ENCODE assay signal across 15 cellular contexts in genomic region chr14:21796912-21797311, GRCh38.
A peak's percentile ranks its signal among the peaks of the same experiment; 100 is the strongest.
DNase-seq lines count a peak whose midpoint lies in the region; ATAC-seq and TF ChIP-seq lines count a peak whose summit lies in the region.
"Had no signal": no experiment of that assay in that cellular context is flagged by ENCODE, and none has a peak within 500 bp of the region (broad histone marks: within the 10 kb centered on the region; RNA-seq: fewer than 3 reads in every experiment).

No MANE protein-coding gene starts in this region.

- H3K27ac ChIP-seq in OCI-LY7 (ENCODE audit: low read depth, low read length, poor library complexity, severe bottlenecking) = no peak overlapping the region
- no peak overlapping the region for H3K27ac ChIP-seq in endodermal cell (ENCODE audit: low read depth, low read length)
- H3K27ac ChIP-seq: ascending aorta, BLaER1, psoas muscle had no signal

- no peaks in the 10 kb centered on the region for H3K36me3 Mint-ChIP-seq in endodermal cell (ENCODE audit: low read depth)
- H3K36me3 Mint-ChIP-seq: mesothelial cell of epicardium had no signal

- intact Hi-C loops in OCI-LY7 (cut with micrococcal nuclease; ENCODE audit: unreplicated experiment) = no loop called here

- H3K4me3 ChIP-seq in OCI-LY7 (ENCODE audit: low read depth, low read length, poor library complexity, severe bottlenecking) = no peak overlapping the region
- H3K4me3 ChIP-seq in endodermal cell (ENCODE audit: low read length) = no peak overlapping the region
- H3K4me3 ChIP-seq: ascending aorta, BLaER1, psoas muscle had no signal

- H3K9me3 Mint-ChIP-seq in endodermal cell = peaks cover 11% of the 10 kb centered on the region

- BruUV-seq in OCI-LY7 (replicated peaks; lab: Mats Ljungman, UMichigan) = no TSS peak

- no peak overlapping the region for H3K9ac ChIP-seq in endodermal cell (ENCODE audit: extremely low read depth, low read length, poor library complexity, severe bottlenecking)
- H3K9ac ChIP-seq: BLaER1 had no signal

- no peaks in the 10 kb centered on the region for H4K20me1 ChIP-seq in OCI-LY7 (ENCODE audit: insufficient read depth, low read length)
- H4K20me1 ChIP-seq: BLaER1 had no signal

- H3K4me1 ChIP-seq in OCI-LY7 (ENCODE audit: insufficient read depth, low read length, poor library complexity, severe bottlenecking) (no peaks in the 10 kb centered on the region), endodermal cell (ENCODE audit: control insufficient read depth, insufficient read depth, low read length) (peaks cover 4% of the 10 kb centered on the region)
- H3K4me1 ChIP-seq: ascending aorta, BLaER1, psoas muscle had no signal

- peaks cover 3% of the 10 kb centered on the region for H3K27me3 Mint-ChIP-seq in endodermal cell (ENCODE audit: insufficient read depth)

- peak; percentile 2 for DNase-seq in stimulated activated CD4-positive, alpha-beta T cell treated with anti-CD3 and anti-CD28 coated beads, Interleukin-2, amount 100 ng/mL, for 4 hours (ENCODE audit: low read depth)
- DNase-seq in stimulated activated CD4-positive, alpha-beta T cell treated with anti-CD3 and anti-CD28 coated beads, Interleukin-2, amount 100 ng/mL, for 24 hours = no peak
- peak; percentile 3 for DNase-seq in OCI-LY7 (ENCODE audit: low spot score)
- DNase-seq in endodermal cell = peak; percentile 71
- DNase-seq: activated CD8-positive, alpha-beta memory T cell treated with anti-CD3 and anti-CD28 coated beads for 24 hours; psoas muscle; stimulated activated CD4-positive, alpha-beta T cell treated with anti-CD3 and anti-CD28 coated beads, Interleukin-4, amount 100 ng/mL, for 1 hour; stimulated activated naive CD8-positive, alpha-beta T cell treated with anti-CD3 and anti-CD28 coated beads, Interleukin-15, Interleukin-2, amounts not matched to agents 100 U/mL and 50 U/mL, for 24 hours had no signal

- H3K4me1 Mint-ChIP-seq in endodermal cell = peaks cover 6% of the 10 kb centered on the region
- H3K4me1 Mint-ChIP-seq: mesothelial cell of epicardium had no signal

- H3K27me3 ChIP-seq in endodermal cell (ENCODE audit: control insufficient read depth, insufficient read depth, low read length, poor library complexity, severe bottlenecking) = no peaks in the 10 kb centered on the region
- H3K27me3 ChIP-seq: ascending aorta, BLaER1 had no signal

- CTCF ChIA-PET in OCI-LY7 (lab: Charles Lee; ENCODE audit: unreplicated experiment) = no interaction called here

- POLR2A ChIA-PET in OCI-LY7 (lab: Charles Lee) = no interaction called here

- H3K27ac Mint-ChIP-seq in endodermal cell = no peak overlapping the region
- H3K27ac Mint-ChIP-seq: mesothelial cell of epicardium had no signal

- no peak overlapping the region for H3K4me2 ChIP-seq in OCI-LY7 (ENCODE audit: low read length)
- H3K4me2 ChIP-seq: BLaER1 had no signal

- no peaks in the 10 kb centered on the region for H3K36me3 ChIP-seq in OCI-LY7 (ENCODE audit: insufficient read depth, low read length)
- no peaks in the 10 kb centered on the region for H3K36me3 ChIP-seq in endodermal cell (ENCODE audit: control insufficient read depth, insufficient read depth, low read length)
- H3K36me3 ChIP-seq: ascending aorta, BLaER1 had no signal

- H3K4me3 Mint-ChIP-seq in endodermal cell = no peak overlapping the region
- H3K4me3 Mint-ChIP-seq: mesothelial cell of epicardium had no signal

- 88% methylated on average over 2 of the region's 2 CpGs; no CpG with 5 or more reads in 1 of the 2 experiments for WGBS in endodermal cell (ENCODE audit: insufficient coverage in 1 of 2, insufficient read length in 1 of 2), 2 experiments

- ATAC-seq in HG03354 (IDR thresholded peaks at IDR 0.05; ENCODE audit: poor library complexity, severe bottlenecking, unreplicated experiment) (no peak), GM19324 (IDR thresholded peaks at IDR 0.05; ENCODE audit: low FRiP score, unreplicated experiment) (no peak), esophagus mucosa (no peak), GM18870 (IDR thresholded peaks at IDR 0.05; ENCODE audit: unreplicated experiment) (no peak)
- ATAC-seq: psoas muscle; stimulated activated naive CD8-positive, alpha-beta T cell treated with anti-CD3 and anti-CD28 coated beads, Interleukin-15, Interleukin-2, amounts not matched to agents 100 U/mL and 50 U/mL, for 24 hours had no signal

- H2AFZ ChIP-seq in OCI-LY7 (ENCODE audit: low read length) = no peak overlapping the region

- H3K9me3 ChIP-seq in OCI-LY7 (ENCODE audit: low read length) = no peaks in the 10 kb centered on the region
- peaks cover 13% of the 10 kb centered on the region for H3K9me3 ChIP-seq in endodermal cell (ENCODE audit: control insufficient read depth, low read length)
- H3K9me3 ChIP-seq: ascending aorta, BLaER1, psoas muscle had no signal

- H3K9me2 ChIP-seq in OCI-LY7 (ENCODE audit: insufficient read depth, low read length) = no peaks in the 10 kb centered on the region

- no peaks in the 10 kb centered on the region for H3K79me2 ChIP-seq in OCI-LY7 (ENCODE audit: insufficient read depth, low read depth, low read length)

- TF ChIP-seq CTCF in OCI-LY7 (conservative IDR thresholded peaks at IDR 0.05; ENCODE audit: low read length) = peak; percentile 58
- peak; percentile 65 for TF ChIP-seq CTCF in endodermal cell (conservative IDR thresholded peaks at IDR 0.05)

Comparison
In these comparisons a context has a peak if more than half of its experiments do, and no peak if none do; other contexts are left out.
1. DNase-seq: peak in stimulated activated CD4-positive, alpha-beta T cell treated with anti-CD3 and anti-CD28 coated beads, Interleukin-2, amount 100 ng/mL, for 4 hours (single experiment), OCI-LY7 (single experiment) and endodermal cell (single experiment); none in stimulated activated CD4-positive, alpha-beta T cell treated with anti-CD3 and anti-CD28 coated beads, Interleukin-2, amount 100 ng/mL, for 24 hours (0 of 2).